ENCODE assay signal across 16 cellular contexts in genomic region chr9:13431137-13431536, GRCh38.
A peak's percentile ranks its signal among the peaks of the same experiment; 100 is the strongest.
DNase-seq lines count a peak whose midpoint lies in the region.
"Had no signal": no experiment of that assay in that cellular context is flagged by ENCODE, and none has a peak within 500 bp of the region (broad histone marks: within the 10 kb centered on the region; RNA-seq: fewer than 3 reads in every experiment).

No MANE protein-coding gene starts in this region.

- intact Hi-C loops in head of caudate nucleus (cut with DNase I): loop anchor here (10.0 kb wide), 1 partner anchor 254 kb away; no protein-coding TSS in a partner anchor

- peak; percentile 57 to 77 for DNase-seq in NCI-H2081 (lab: John Stamatoyannopoulos, UW)
- DNase-seq in NCI-H2081 treated with DMSO at 0.1 percent for 48 hours (lab: John Stamatoyannopoulos, UW): no peak
- peak; percentile 87 for DNase-seq in NCI-H69 (lab: John Stamatoyannopoulos, UW)
- DNase-seq in head of caudate nucleus: peak; percentile 35 to 85 (median 71)
- peak; percentile 60 for DNase-seq in pons (ENCODE audit: low spot score)
- no peak for DNase-seq in mucosa of gallbladder (ENCODE audit: low spot score)
- no peak for DNase-seq in NCI-H2196 treated with DMSO at 0.1 percent for 48 hours (lab: John Stamatoyannopoulos, UW; ENCODE audit: unreplicated experiment)
- DNase-seq in Kasumi-1 (lab: John Stamatoyannopoulos, UW): no peak
- DNase-seq: activated CD4-positive, CD25-positive, alpha-beta regulatory T cell treated with anti-CD3 and anti-CD28 coated beads, Interleukin-2, amount 50 U/mL, for 72 hours; activated T-cell treated with anti-CD3 and anti-CD28 coated beads, Interleukin-2, amount 50 U/mL, for 72 hours; Caco-2; IMR-90; naive B cell; NCI-H1417 treated with DMSO at 0.1 percent for 48 hours; NCI-H524 treated with DMSO at 0.1 percent for 48 hours; stimulated activated CD4-positive, alpha-beta T cell treated with anti-CD3 and anti-CD28 coated beads, Interleukin-1b, Interleukin-23, amount 100 ng/mL, for 48 hours had no signal

Comparison
In these comparisons a context has a peak if more than half of its experiments do, and no peak if none do; other contexts are left out.
1. DNase-seq: peak in NCI-H2081 (2 of 2), NCI-H69 (single experiment), head of caudate nucleus (42 of 42) and pons (single experiment); none in NCI-H2081 treated with DMSO at 0.1 percent for 48 hours (single experiment), mucosa of gallbladder (single experiment), NCI-H2196 treated with DMSO at 0.1 percent for 48 hours (single experiment) and Kasumi-1 (0 of 2).